In the genomic region with DNA sequence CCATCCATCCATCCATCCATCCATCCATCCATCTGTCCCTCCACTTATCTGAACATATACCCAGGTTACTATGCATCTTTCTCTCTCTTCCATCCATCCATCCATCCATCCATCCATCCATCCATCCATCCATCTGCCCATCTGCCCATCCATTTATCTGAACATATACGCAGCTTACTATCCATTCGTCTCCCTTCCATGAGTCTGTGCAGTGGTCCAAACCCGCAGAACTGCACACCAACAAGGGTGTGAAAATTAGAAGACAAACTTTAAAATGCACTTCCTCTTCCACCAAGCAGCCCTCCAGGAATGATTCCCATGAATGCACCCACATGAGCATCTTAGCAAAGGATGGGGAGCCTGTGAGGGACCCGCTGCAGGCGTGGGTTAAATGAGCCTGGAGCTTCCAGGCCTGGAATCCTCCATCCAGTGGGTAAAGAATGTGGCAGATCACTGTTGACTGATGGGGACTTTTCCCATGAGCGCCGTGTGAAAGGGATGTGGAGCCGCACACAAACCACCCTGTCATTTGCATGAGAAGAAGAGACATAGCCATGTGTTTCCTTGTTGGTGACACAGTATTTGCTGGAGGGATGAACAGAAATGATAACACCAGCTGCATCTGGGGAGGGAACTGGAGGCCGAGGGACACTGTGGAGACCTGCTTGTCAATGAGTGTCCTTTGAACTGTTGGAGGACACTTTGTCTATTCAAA, we compare ENCODE assay signal across 1 cellular context.
TF ChIP-seq lines count a peak whose summit lies in the region.

No MANE protein-coding gene starts in this region.

TF ChIP-seq in K562, 482 proteins besides CTCF, POLR2A, EP300 and RAD21 (continued from another document):
- TF ChIP-seq RREB1 (CRISPR knock-in tag; IDR thresholded peaks at IDR 0.05), result no peak
- TF ChIP-seq POLR3G (IDR thresholded peaks at IDR 0.05; ENCODE audit: extremely low read depth, insufficient read length, insufficient replicate concordance), result no peak
- no peak for TF ChIP-seq ZFP1 (CRISPR knock-in tag; IDR thresholded peaks at IDR 0.05)
- TF ChIP-seq ZNF347 (CRISPR knock-in tag; IDR thresholded peaks at IDR 0.05; ENCODE audit: low read depth), result no peak
- TF ChIP-seq HOMEZ (CRISPR knock-in tag; IDR thresholded peaks at IDR 0.05), result no peak
- TF ChIP-seq, protein P1, sequence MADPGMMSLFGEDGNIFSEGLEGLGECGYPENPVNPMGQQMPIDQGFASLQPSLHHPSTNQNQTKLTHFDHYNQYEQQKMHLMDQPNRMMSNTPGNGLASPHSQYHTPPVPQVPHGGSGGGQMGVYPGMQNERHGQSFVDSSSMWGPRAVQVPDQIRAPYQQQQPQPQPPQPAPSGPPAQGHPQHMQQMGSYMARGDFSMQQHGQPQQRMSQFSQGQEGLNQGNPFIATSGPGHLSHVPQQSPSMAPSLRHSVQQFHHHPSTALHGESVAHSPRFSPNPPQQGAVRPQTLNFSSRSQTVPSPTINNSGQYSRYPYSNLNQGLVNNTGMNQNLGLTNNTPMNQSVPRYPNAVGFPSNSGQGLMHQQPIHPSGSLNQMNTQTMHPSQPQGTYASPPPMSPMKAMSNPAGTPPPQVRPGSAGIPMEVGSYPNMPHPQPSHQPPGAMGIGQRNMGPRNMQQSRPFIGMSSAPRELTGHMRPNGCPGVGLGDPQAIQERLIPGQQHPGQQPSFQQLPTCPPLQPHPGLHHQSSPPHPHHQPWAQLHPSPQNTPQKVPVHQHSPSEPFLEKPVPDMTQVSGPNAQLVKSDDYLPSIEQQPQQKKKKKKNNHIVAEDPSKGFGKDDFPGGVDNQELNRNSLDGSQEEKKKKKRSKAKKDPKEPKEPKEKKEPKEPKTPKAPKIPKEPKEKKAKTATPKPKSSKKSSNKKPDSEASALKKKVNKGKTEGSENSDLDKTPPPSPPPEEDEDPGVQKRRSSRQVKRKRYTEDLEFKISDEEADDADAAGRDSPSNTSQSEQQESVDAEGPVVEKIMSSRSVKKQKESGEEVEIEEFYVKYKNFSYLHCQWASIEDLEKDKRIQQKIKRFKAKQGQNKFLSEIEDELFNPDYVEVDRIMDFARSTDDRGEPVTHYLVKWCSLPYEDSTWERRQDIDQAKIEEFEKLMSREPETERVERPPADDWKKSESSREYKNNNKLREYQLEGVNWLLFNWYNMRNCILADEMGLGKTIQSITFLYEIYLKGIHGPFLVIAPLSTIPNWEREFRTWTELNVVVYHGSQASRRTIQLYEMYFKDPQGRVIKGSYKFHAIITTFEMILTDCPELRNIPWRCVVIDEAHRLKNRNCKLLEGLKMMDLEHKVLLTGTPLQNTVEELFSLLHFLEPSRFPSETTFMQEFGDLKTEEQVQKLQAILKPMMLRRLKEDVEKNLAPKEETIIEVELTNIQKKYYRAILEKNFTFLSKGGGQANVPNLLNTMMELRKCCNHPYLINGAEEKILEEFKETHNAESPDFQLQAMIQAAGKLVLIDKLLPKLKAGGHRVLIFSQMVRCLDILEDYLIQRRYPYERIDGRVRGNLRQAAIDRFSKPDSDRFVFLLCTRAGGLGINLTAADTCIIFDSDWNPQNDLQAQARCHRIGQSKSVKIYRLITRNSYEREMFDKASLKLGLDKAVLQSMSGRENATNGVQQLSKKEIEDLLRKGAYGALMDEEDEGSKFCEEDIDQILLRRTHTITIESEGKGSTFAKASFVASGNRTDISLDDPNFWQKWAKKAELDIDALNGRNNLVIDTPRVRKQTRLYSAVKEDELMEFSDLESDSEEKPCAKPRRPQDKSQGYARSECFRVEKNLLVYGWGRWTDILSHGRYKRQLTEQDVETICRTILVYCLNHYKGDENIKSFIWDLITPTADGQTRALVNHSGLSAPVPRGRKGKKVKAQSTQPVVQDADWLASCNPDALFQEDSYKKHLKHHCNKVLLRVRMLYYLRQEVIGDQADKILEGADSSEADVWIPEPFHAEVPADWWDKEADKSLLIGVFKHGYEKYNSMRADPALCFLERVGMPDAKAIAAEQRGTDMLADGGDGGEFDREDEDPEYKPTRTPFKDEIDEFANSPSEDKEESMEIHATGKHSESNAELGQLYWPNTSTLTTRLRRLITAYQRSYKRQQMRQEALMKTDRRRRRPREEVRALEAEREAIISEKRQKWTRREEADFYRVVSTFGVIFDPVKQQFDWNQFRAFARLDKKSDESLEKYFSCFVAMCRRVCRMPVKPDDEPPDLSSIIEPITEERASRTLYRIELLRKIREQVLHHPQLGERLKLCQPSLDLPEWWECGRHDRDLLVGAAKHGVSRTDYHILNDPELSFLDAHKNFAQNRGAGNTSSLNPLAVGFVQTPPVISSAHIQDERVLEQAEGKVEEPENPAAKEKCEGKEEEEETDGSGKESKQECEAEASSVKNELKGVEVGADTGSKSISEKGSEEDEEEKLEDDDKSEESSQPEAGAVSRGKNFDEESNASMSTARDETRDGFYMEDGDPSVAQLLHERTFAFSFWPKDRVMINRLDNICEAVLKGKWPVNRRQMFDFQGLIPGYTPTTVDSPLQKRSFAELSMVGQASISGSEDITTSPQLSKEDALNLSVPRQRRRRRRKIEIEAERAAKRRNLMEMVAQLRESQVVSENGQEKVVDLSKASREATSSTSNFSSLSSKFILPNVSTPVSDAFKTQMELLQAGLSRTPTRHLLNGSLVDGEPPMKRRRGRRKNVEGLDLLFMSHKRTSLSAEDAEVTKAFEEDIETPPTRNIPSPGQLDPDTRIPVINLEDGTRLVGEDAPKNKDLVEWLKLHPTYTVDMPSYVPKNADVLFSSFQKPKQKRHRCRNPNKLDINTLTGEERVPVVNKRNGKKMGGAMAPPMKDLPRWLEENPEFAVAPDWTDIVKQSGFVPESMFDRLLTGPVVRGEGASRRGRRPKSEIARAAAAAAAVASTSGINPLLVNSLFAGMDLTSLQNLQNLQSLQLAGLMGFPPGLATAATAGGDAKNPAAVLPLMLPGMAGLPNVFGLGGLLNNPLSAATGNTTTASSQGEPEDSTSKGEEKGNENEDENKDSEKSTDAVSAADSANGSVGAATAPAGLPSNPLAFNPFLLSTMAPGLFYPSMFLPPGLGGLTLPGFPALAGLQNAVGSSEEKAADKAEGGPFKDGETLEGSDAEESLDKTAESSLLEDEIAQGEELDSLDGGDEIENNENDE (IDR thresholded peaks at IDR 0.05; ENCODE audit: low read depth, low read length), result no peak
- no peak for TF ChIP-seq ZBTB7A (IDR thresholded peaks at IDR 0.05; ENCODE audit: borderline replicate concordance, control insufficient read depth, low read depth, low read length)
- TF ChIP-seq SIRT6 (IDR thresholded peaks at IDR 0.05; ENCODE audit: low read depth, low read length), result no peak
